ENCODE assay signal across 21 cellular contexts in genomic region chr2:174784909-174785308, GRCh38. TPM values are rescaled to one million over a fixed set of nuclear protein-coding genes. Genes with fewer than 3 reads are reported as not detected.
"Had no signal": no experiment of that assay in that cellular context is flagged by ENCODE, and none has a peak within 500 bp of the region (broad histone marks: within the 10 kb centered on the region; RNA-seq: fewer than 3 reads in every experiment).

No MANE protein-coding gene starts in this region.

- H2AFZ ChIP-seq: hepatocyte had no signal

- H3K4me3 ChIP-seq: esophagus muscularis mucosa, hepatocyte, spleen, testis, transverse colon had no signal

- H3K27me3 ChIP-seq: esophagus muscularis mucosa, foreskin keratinocyte, hepatocyte, spleen, testis, transverse colon had no signal

- H3K36me3 ChIP-seq: esophagus muscularis mucosa, spleen, transverse colon had no signal

- H3K9me3 ChIP-seq: esophagus muscularis mucosa, spleen, testis, transverse colon had no signal

- H3K27ac ChIP-seq: epithelial cell of prostate, esophagus muscularis mucosa, foreskin keratinocyte, hepatocyte, spleen, testis, transverse colon had no signal

- DNase-seq: effector memory CD8-positive, alpha-beta T cell; foreskin keratinocyte; left colon; mammary epithelial cell; naive thymus-derived CD4-positive, alpha-beta T cell; nephron progenitor cell; posterior cingulate gyrus; spleen; stimulated activated CD4-positive, alpha-beta T cell treated with anti-CD3 and anti-CD28 coated beads, Interleukin-15, amount 100 ng/mL, for 24 hours; stimulated activated CD4-positive, alpha-beta T cell treated with anti-CD3 and anti-CD28 coated beads, Interleukin-1b, Interleukin-23, amount 100 ng/mL, for 48 hours; stimulated activated CD4-positive, alpha-beta T cell treated with anti-CD3 and anti-CD28 coated beads, Interleukin-4, amount 100 ng/mL, for 24 hours; stimulated activated naive B cell treated with anti-CD40 and anti-IgM and Interleukin-4, amounts not matched to agents 10 μg/mL and 1 μg/mL and 100 μg/mL, for 72 hours; stimulated activated naive CD8-positive, alpha-beta T cell treated with anti-CD3 and anti-CD28 coated beads, Interleukin-15, amount 100 ng/mL, for 72 hours; transverse colon had no signal

- H3K79me2 ChIP-seq: hepatocyte had no signal

- H3K4me2 ChIP-seq: hepatocyte had no signal

RNA-seq across cellular contexts. Expression of gene CHRNA1, which starts 20.6 kb away (rescaled TPM):
- total RNA-seq: esophagus muscularis mucosa; foreskin keratinocyte; kidney epithelial cell; liver; mammary epithelial cell; naive thymus-derived CD4-positive, alpha-beta T cell; osteoblast had no signal
- polyA plus RNA-seq: foreskin keratinocyte; liver; mammary epithelial cell; naive thymus-derived CD4-positive, alpha-beta T cell had no signal
